In the genomic region with DNA sequence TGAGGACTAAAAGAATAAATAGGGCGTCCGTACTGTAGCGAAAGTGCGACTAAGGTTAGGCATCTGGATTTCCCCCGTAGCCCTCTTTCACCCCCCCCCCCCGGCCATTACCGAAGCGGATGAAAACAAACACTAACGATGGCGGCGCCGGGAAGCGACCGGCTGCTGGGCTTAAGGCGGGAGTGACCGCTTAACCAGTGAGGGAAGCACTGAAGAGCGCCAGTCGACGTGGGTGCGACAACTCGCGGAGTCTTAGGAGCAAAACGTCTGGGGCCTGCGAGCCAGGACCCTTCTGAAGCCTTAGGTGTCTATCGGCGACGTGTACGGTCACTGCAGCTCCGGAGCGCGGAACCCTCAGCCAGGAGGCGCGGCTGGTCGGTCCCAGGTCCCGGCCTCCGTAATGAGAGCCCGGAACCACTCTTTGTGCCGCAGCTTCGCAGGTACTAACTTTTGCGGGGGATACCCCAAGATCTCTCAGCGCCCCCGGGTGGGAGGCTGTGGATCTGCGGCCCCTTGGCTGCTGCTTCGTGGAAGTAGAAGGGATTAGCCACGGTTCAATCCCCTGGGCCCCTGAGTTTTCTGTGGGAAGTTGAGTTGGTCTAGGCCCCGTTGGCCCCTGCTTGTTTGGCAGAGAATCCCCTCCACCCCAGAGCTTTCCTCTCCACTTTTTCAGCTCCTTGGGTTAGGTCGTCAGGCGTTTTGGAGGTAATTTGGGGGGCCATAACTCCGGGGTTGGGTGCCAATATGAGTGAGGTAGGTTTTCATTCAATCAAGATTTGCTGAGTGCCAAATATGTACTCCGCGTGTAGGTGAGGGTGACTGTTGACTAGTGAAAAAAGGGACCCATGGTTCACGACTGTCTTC, we compare ENCODE assay signal across 8 cellular contexts. TPM values are rescaled to one million over a fixed set of nuclear protein-coding genes. Genes with fewer than 3 reads are reported as not detected.
DNase-seq lines count a peak whose midpoint lies in the region; ATAC-seq and TF ChIP-seq lines count a peak whose summit lies in the region.

A gene (plus strand): TSS at position 103 of the 864 bp plus-strand sequence. CDS start 26,739 bp downstream, outside the sequence.

- H3K9ac ChIP-seq in ES-I3 (ENCODE audit: low read depth, low read length): peak within 1 kb of the TSS; percentile 75
- H3K9ac ChIP-seq in SK-N-SH: peak within 1 kb of the TSS; percentile 98

- CTCF ChIA-PET in SK-N-SH (lab: Yijun Ruan, JAX): interaction anchor here (0.6 to 4.0 kb wide), 30 partner anchors 9 to 252 kb away, joined by 3 to 18 read pairs (median 5); a partner anchor contains a TSS

- peak within 1 kb of the TSS; percentile 99 for H3K4me3 ChIP-seq in GM23338
- peak within 1 kb of the TSS; percentile 88 to 100 for H3K4me3 ChIP-seq in SK-N-SH (ENCODE audit: low read depth in 2 of 2, low read length in 1 of 2)
- peak within 1 kb of the TSS; percentile 97 for H3K4me3 ChIP-seq in osteoblast (ENCODE audit: insufficient read depth, low read length)
- H3K4me3 ChIP-seq in testis: peak within 1 kb of the TSS; percentile 64 to 92

- peak; percentile 72 for ATAC-seq in GM23338

- H3K9me3 ChIP-seq in ES-I3 (ENCODE audit: control insufficient read depth, insufficient read depth, low read length) (no peaks in the 10 kb centered on the region), SK-N-SH (no peaks in the 10 kb centered on the region), osteoblast (ENCODE audit: low read depth, low read length) (no peaks in the 10 kb centered on the region), testis (no peaks in the 10 kb centered on the region)

- peak within 1 kb of the TSS; percentile 99 for H3K27ac ChIP-seq in GM23338 (ENCODE audit: low read depth)
- H3K27ac ChIP-seq in SK-N-SH (ENCODE audit: low read depth in 2 of 2, low read length in 1 of 2): peak within 1 kb of the TSS; percentile 93 to 94
- H3K27ac ChIP-seq in osteoblast (ENCODE audit: low read depth, low read length): peak within 1 kb of the TSS; percentile 98
- peak within 1 kb of the TSS; percentile 86 to 91 for H3K27ac ChIP-seq in testis

- intact Hi-C loops in testis (cut with DNase I; ENCODE audit: low total_unique reads): no loop called here

- H3K36me3 ChIP-seq in ES-I3 (ENCODE audit: insufficient read depth, low read length): peaks cover 4% of the 10 kb centered on the region; the same call in 1 of the 2 replicates
- H3K36me3 ChIP-seq in GM23338 (ENCODE audit: insufficient read depth): 0 out of 2 replicates have a peak, but pooled peaks cover 3% of the 10 kb centered on the region
- H3K36me3 ChIP-seq in SK-N-SH (replicated peaks in 1 of 2; ENCODE audit: control insufficient read depth in 1 of 2, insufficient read depth in 2 of 2, low read length in 1 of 2): peaks cover 8 to 15% of the 10 kb centered on the region in 2 experiments
- no peaks in the 10 kb centered on the region for H3K36me3 ChIP-seq in osteoblast (ENCODE audit: insufficient read depth, low read length)
- no peaks in the 10 kb centered on the region for H3K36me3 ChIP-seq in testis (ENCODE audit: low read depth, missing control alignments)

- TF ChIP-seq EP300 in SK-N-SH (IDR thresholded peaks at IDR 0.05; ENCODE audit: borderline replicate concordance in 1 of 2, low read depth in 1 of 2, low read length in 1 of 2): 0 out of 4 replicates have a peak, but pooled peaks of 1 of the 2 experiments have one; percentile 2

- peak within 1 kb of the TSS; percentile 100 for H3K27ac Mint-ChIP-seq in GM23338

- no peaks in the 10 kb centered on the region for H3K9me3 Mint-ChIP-seq in GM23338

- H3K79me2 ChIP-seq in GM23338 (replicated peaks; ENCODE audit: insufficient read depth): peaks cover 47% of the 10 kb centered on the region
- peaks cover 79% of the 10 kb centered on the region for H3K79me2 ChIP-seq in SK-N-SH (ENCODE audit: insufficient read depth)
- peaks cover 54% of the 10 kb centered on the region for H3K79me2 ChIP-seq in osteoblast (ENCODE audit: insufficient read depth, low read length)

- WGBS in SK-N-SH (ENCODE audit: low lambda C conversion rate): 3% methylated on average over 36 of the region's 52 CpGs
- WGBS in testis, 2 donors: 0% methylated on average over 42 to 52 of the region's 52 CpGs

- peak; percentile 62 to 65 for TF ChIP-seq CTCF in GM23338 (conservative IDR thresholded peaks at IDR 0.05; ENCODE audit: low read depth in 2 of 2)
- peak; percentile 86 for TF ChIP-seq CTCF in SK-N-SH (IDR thresholded peaks at IDR 0.05)
- TF ChIP-seq CTCF in osteoblast (IDR thresholded peaks at IDR 0.05; ENCODE audit: extremely low read depth, low read depth, low read length): peak; percentile 80
- peak; percentile 53 to 70 (median 69) for TF ChIP-seq CTCF in testis (IDR thresholded peaks at IDR 0.05)

- peak within 1 kb of the TSS; percentile 80 for H2AFZ ChIP-seq in GM23338
- peak within 1 kb of the TSS; percentile 92 for H2AFZ ChIP-seq in SK-N-SH (ENCODE audit: low read depth)
- peak within 1 kb of the TSS; percentile 99 for H2AFZ ChIP-seq in osteoblast (ENCODE audit: low read length)

- H3K36me3 Mint-ChIP-seq in GM23338 (ENCODE audit: low read depth): peaks cover 13% of the 10 kb centered on the region

- no peak for TF ChIP-seq POLR2A in testis (IDR thresholded peaks at IDR 0.05)

- H3K27me3 ChIP-seq in GM23338 (ENCODE audit: insufficient read depth): no peaks in the 10 kb centered on the region
- H3K27me3 ChIP-seq in SK-N-SH (ENCODE audit: insufficient read depth): no peaks in the 10 kb centered on the region
- H3K27me3 ChIP-seq in osteoblast (ENCODE audit: insufficient read depth, low read length): no peaks in the 10 kb centered on the region
- H3K27me3 ChIP-seq in testis: no peaks in the 10 kb centered on the region

- H3K4me1 ChIP-seq in ES-I3 (ENCODE audit: insufficient read depth, low read length): peaks cover 4% of the 10 kb centered on the region; the same call in 1 of the 2 replicates
- H3K4me1 ChIP-seq in GM23338 (ENCODE audit: insufficient read depth): peaks cover 11% of the 10 kb centered on the region
- H3K4me1 ChIP-seq in SK-N-SH (ENCODE audit: control insufficient read depth in 1 of 2, insufficient read depth in 2 of 2, low read depth in 1 of 2, low read length in 1 of 2): peaks cover 6 to 15% of the 10 kb centered on the region in 2 experiments; a peak in 3 of 4 replicates
- H3K4me1 ChIP-seq in osteoblast (ENCODE audit: insufficient read depth, low read length): peaks cover 23% of the 10 kb centered on the region
- H3K4me1 ChIP-seq in testis: peaks cover 5% of the 10 kb centered on the region

- H3K4me2 ChIP-seq in GM23338 (peak within 1 kb of the TSS; percentile 93), SK-N-SH (peak within 1 kb of the TSS; percentile 84), osteoblast (ENCODE audit: insufficient read depth, low read length) (peak within 1 kb of the TSS; percentile 88)

- H3F3A ChIP-seq in GM23338 (replicated peaks; ENCODE audit: low read depth) (peaks cover 15% of the 10 kb centered on the region; the same call in 1 of the 2 replicates), SK-N-SH (replicated peaks; ENCODE audit: insufficient read depth) (no peaks in the 10 kb centered on the region)

- POLR2A ChIA-PET in SK-N-SH (lab: Yijun Ruan, JAX): interaction anchor here (1.2 kb wide), 1 partner anchor 24 kb away, joined by 4 read pairs; a partner anchor contains a TSS

- H3K4me3 Mint-ChIP-seq in GM23338: peak within 1 kb of the TSS; percentile 93

- DNase-seq in GM23338 (ENCODE audit: low spot score) (peak; percentile 81), LHCN-M2 (ENCODE audit: low read depth) (peak; percentile 68), SK-N-SH (peak; percentile 92), glomerular visceral epithelial cell (ENCODE audit: extremely low spot score) (peak; percentile 72), osteoblast (ENCODE audit: insufficient read length, low spot score, missing footprints) (peak; percentile 94), testis (peak; percentile 82)
- peak; percentile 88 for DNase-seq in activated naive CD4-positive, alpha-beta T cell treated with anti-CD3 and anti-CD28 coated beads, Interleukin-2, amount 50 U/mL, for 16 hours

- H3K27me3 Mint-ChIP-seq in GM23338 (ENCODE audit: insufficient read depth, low read depth, poor library complexity): peaks cover 6% of the 10 kb centered on the region

- peak; percentile 49 for TF ChIP-seq RAD21 in SK-N-SH (IDR thresholded peaks at IDR 0.05; ENCODE audit: low read length)

- peaks cover 15% of the 10 kb centered on the region for H3K4me1 Mint-ChIP-seq in GM23338

- H3K9me2 ChIP-seq in GM23338 (ENCODE audit: insufficient read depth) (no peaks in the 10 kb centered on the region), SK-N-SH (no peaks in the 10 kb centered on the region)

- H4K20me1 ChIP-seq in GM23338 (replicated peaks; ENCODE audit: insufficient read depth): no peaks in the 10 kb centered on the region; the same call in 1 of the 2 replicates
- H4K20me1 ChIP-seq in SK-N-SH (ENCODE audit: insufficient read depth): no peaks in the 10 kb centered on the region
- no peaks in the 10 kb centered on the region for H4K20me1 ChIP-seq in osteoblast (ENCODE audit: insufficient read depth, low read length)

TF ChIP-seq in GM23338, 12 proteins besides CTCF, POLR2A, EP300 and RAD21:
- TF ChIP-seq ZNF114 (CRISPR knock-in tag; IDR thresholded peaks at IDR 0.05) (no peak), POLR2AphosphoS5 (IDR thresholded peaks at IDR 0.05; ENCODE audit: low read depth) (peak; percentile 35; the same call in 1 of the 2 replicates), EZH2phosphoT487 (IDR thresholded peaks at IDR 0.05; ENCODE audit: unreplicated experiment) (no peak), JUNB (IDR thresholded peaks at IDR 0.05; ENCODE audit: unreplicated experiment) (no peak), EZH2 (IDR thresholded peaks at IDR 0.05; ENCODE audit: low read depth, unreplicated experiment) (no peak)
TF ChIP-seq in GM23338: peak in this region for 1.

TF ChIP-seq in SK-N-SH, 30 proteins besides CTCF, POLR2A, EP300 and RAD21:
- peak; percentile 67; the same call in 1 of the 2 replicates for TF ChIP-seq GABPA (IDR thresholded peaks at IDR 0.05; ENCODE audit: low read depth)
- TF ChIP-seq MXI1 (IDR thresholded peaks at IDR 0.05; ENCODE audit: low read depth, low read length): no peak
- peak; percentile 91 for TF ChIP-seq YY1 (IDR thresholded peaks at IDR 0.05; ENCODE audit: low read depth)
- TF ChIP-seq SMC3 (IDR thresholded peaks at IDR 0.05; ENCODE audit: low read depth, low read length): peak; percentile 17; the same call in 1 of the 2 replicates

RNA-seq across cellular contexts. Expression of the gene that starts here (rescaled TPM):
- 71.1 and 71.4 TPM in 2 replicates for total RNA-seq in GM23338 (2014; rRNA removed; shearing (Covaris generic))
- polyA plus RNA-seq in GM23338 (2016; fragmentation: Nextera tagmentation; extraction: Ambion mirVana) (32.3 and 32.9 TPM in 2 replicates), SK-N-SH (2012; rRNA removed) (39.4 and 52.8 TPM in 2 replicates), testis (ENCODE audit: insufficient read depth, low read depth, low replicate concordance) (224 TPM)
- total RNA-seq in LHCN-M2 (2014; rRNA removed) (54.2 and 70.2 TPM in 2 replicates), osteoblast (70.9 and 71.9 TPM in 2 replicates), testis (100 to 1,000 TPM; 176 to 203 TPM)
- polyA plus RNA-seq in LHCN-M2 (2012): 31.4 TPM
- polyA plus RNA-seq in SK-N-SH (2012; cell fraction: cytosol; rRNA removed): 28.1 and 34.1 TPM in 2 replicates
- polyA plus RNA-seq in SK-N-SH (2012; cell fraction: nucleus; rRNA removed): 65.1 and 87.3 TPM in 2 replicates

Comparison
In these comparisons a context has a peak if more than half of its experiments do, and no peak if none do; other contexts are left out.
1. Peak in every context shown above with its lines: DNase-seq, ATAC-seq, H3K4me3 ChIP-seq and H3K27ac ChIP-seq.